Comparison of ENCODE assay signal across 1 cellular context in genomic region chr13:75452564-75452963, GRCh38.
TF ChIP-seq lines count a peak whose summit lies in the region.

No MANE protein-coding gene starts in this region.

TF ChIP-seq in liver, 16 proteins besides CTCF, POLR2A, EP300 and RAD21 (continued from another document):
- TF ChIP-seq JUND (IDR thresholded peaks at IDR 0.05) = peak in 1 of 2 donors; percentile 18
- TF ChIP-seq MAX (IDR thresholded peaks at IDR 0.05) = peak; percentile 13
- TF ChIP-seq ATF3 (IDR thresholded peaks at IDR 0.05) = peak; percentile 34
- peak; percentile 28 for TF ChIP-seq SP1 (IDR thresholded peaks at IDR 0.05)
- TF ChIP-seq GABPA (IDR thresholded peaks at IDR 0.05 in 1 of 2, conservative IDR thresholded peaks at IDR 0.05 in 1 of 2) = no peak
